Comparison of ENCODE assay signal across 11 cellular contexts in genomic region chr17:43369986-43370385, GRCh38. TPM values are rescaled to one million over a fixed set of nuclear protein-coding genes. Genes with fewer than 3 reads are reported as not detected.
DNase-seq lines count a peak whose midpoint lies in the region; ATAC-seq, FAIRE-seq and TF ChIP-seq lines count a peak whose summit lies in the region.
"Had no signal": no experiment of that assay in that cellular context is flagged by ENCODE, and none has a peak within 500 bp of the region (broad histone marks: within the 10 kb centered on the region; RNA-seq: fewer than 3 reads in every experiment).

No MANE protein-coding gene starts in this region.

- no peak overlapping the region for H3K27ac ChIP-seq in astrocyte (ENCODE audit: low read depth, low read length)
- H3K27ac ChIP-seq in mesodermal cell (ENCODE audit: low read depth, low read length, severe bottlenecking) = peak overlapping the region; percentile 100
- H3K27ac ChIP-seq in tibial nerve = peak overlapping the region; percentile 97 to 100 (median 100)

- no peak for FAIRE-seq in astrocyte (lab: Jason Lieb, UNC)
- FAIRE-seq: TTC549, urothelium cell line had no signal

- TF ChIP-seq CTCF in astrocyte (IDR thresholded peaks at IDR 0.05; ENCODE audit: insufficient read depth, low read depth, low read length) (no peak), tibial nerve (IDR thresholded peaks at IDR 0.05) (no peak)

- no peaks in the 10 kb centered on the region for H3K9me3 Mint-ChIP-seq in activated T-cell treated with anti-CD3 and anti-CD28 coated beads, Interleukin-2, amount 50 U/mL, for 4 hours
- peaks cover 2% of the 10 kb centered on the region for H3K9me3 Mint-ChIP-seq in astrocyte (ENCODE audit: unreplicated experiment)

- no peaks in the 10 kb centered on the region for H3K36me3 ChIP-seq in astrocyte (ENCODE audit: insufficient read depth, low read length)
- no peaks in the 10 kb centered on the region for H3K36me3 ChIP-seq in mesodermal cell (ENCODE audit: control insufficient read depth, insufficient read depth, low read length)
- no peaks in the 10 kb centered on the region for H3K36me3 ChIP-seq in tibial nerve

- H3K4me2 ChIP-seq in astrocyte (ENCODE audit: low read length) = peak overlapping the region; percentile 87

- peak overlapping the region; percentile 93 for H3K9ac ChIP-seq in astrocyte (ENCODE audit: low read length)

- no peak for TF ChIP-seq POLR2A in tibial nerve (IDR thresholded peaks at IDR 0.05)

- peak overlapping the region; percentile 87 for H3K4me3 Mint-ChIP-seq in activated T-cell treated with anti-CD3 and anti-CD28 coated beads, Interleukin-2, amount 50 U/mL, for 4 hours
- H3K4me3 Mint-ChIP-seq in astrocyte (ENCODE audit: unreplicated experiment) = no peak overlapping the region

- H3K27me3 ChIP-seq in astrocyte (ENCODE audit: insufficient read depth, low read length) (no peaks in the 10 kb centered on the region), tibial nerve (no peaks in the 10 kb centered on the region)

- H4K20me1 ChIP-seq in astrocyte (ENCODE audit: insufficient read depth, low read length) = no peaks in the 10 kb centered on the region

- TF ChIP-seq EP300 in tibial nerve (IDR thresholded peaks at IDR 0.05) = no peak

- 88 to 92% methylated on average over 4 of the region's 5 CpGs for WGBS in mesodermal cell (ENCODE audit: insufficient coverage in 2 of 2), 2 experiments
- WGBS in tibial nerve, 2 donors = 84 to 88% methylated on average over 5 of the region's 5 CpGs

- no peak for DNase-seq in activated T-cell treated with anti-CD3 and anti-CD28 coated beads, Interleukin-2, amount 50 U/mL, for 4 hours
- no peak for DNase-seq in activated T-cell treated with anti-CD3 and anti-CD28 coated beads, Interleukin-2, amount 50 U/mL, for 48 hours
- DNase-seq in astrocyte (ENCODE audit: low read depth) (no peak), tibial nerve (ENCODE audit: low spot score in 2 of 2) (no peak), activated gamma-delta T cell (lab: John Stamatoyannopoulos, UW) (no peak), NCI-H345 treated with DMSO at 0.1 percent for 48 hours (lab: John Stamatoyannopoulos, UW; ENCODE audit: unreplicated experiment) (no peak)
- no peak for DNase-seq in stimulated activated naive CD4-positive, alpha-beta T cell treated with Interleukin-2 at 50 U/mL for 16 hours (lab: John Stamatoyannopoulos, UW)
- DNase-seq: NCI-H187 treated with DMSO at 0.1 percent for 48 hours had no signal

- no peak overlapping the region for H2AFZ ChIP-seq in astrocyte (ENCODE audit: low read depth, low read length)

- H3K4me3 ChIP-seq in astrocyte (ENCODE audit: insufficient read depth, low read depth, low read length) (no peak overlapping the region), mesodermal cell (ENCODE audit: extremely low read depth, insufficient read depth, low read length, poor library complexity, severe bottlenecking) (no peak overlapping the region), tibial nerve (no peak overlapping the region)

- H3K79me2 ChIP-seq in astrocyte (ENCODE audit: insufficient read depth, low read length) = no peaks in the 10 kb centered on the region

- H3K9me3 ChIP-seq in astrocyte (ENCODE audit: insufficient read depth, low read depth, low read length) (no peaks in the 10 kb centered on the region), mesodermal cell (ENCODE audit: control insufficient read depth, low read length) (no peaks in the 10 kb centered on the region), tibial nerve (no peaks in the 10 kb centered on the region)

- H3K27me3 Mint-ChIP-seq in activated T-cell treated with anti-CD3 and anti-CD28 coated beads, Interleukin-2, amount 50 U/mL, for 4 hours (ENCODE audit: low read depth) = no peaks in the 10 kb centered on the region
- H3K27me3 Mint-ChIP-seq in astrocyte (ENCODE audit: low read depth, unreplicated experiment) = no peaks in the 10 kb centered on the region

- H3K4me1 ChIP-seq in astrocyte (ENCODE audit: insufficient read depth, low read length) (peaks cover 21% of the 10 kb centered on the region), mesodermal cell (ENCODE audit: control insufficient read depth, insufficient read depth, low read length, poor library complexity, severe bottlenecking) (peaks cover 18% of the 10 kb centered on the region), tibial nerve (peaks cover 0 to 28% (median 18%) of the 10 kb centered on the region in 4 donors)

- no peaks in the 10 kb centered on the region for H3K36me3 Mint-ChIP-seq in activated T-cell treated with anti-CD3 and anti-CD28 coated beads, Interleukin-2, amount 50 U/mL, for 4 hours (ENCODE audit: insufficient read depth)
- H3K36me3 Mint-ChIP-seq in astrocyte (ENCODE audit: low read depth, unreplicated experiment) = no peaks in the 10 kb centered on the region

- H3K4me1 Mint-ChIP-seq in activated T-cell treated with anti-CD3 and anti-CD28 coated beads, Interleukin-2, amount 50 U/mL, for 4 hours (ENCODE audit: low read depth) = peaks cover 39% of the 10 kb centered on the region
- H3K4me1 Mint-ChIP-seq in astrocyte (ENCODE audit: low read depth, unreplicated experiment) = peaks cover 9% of the 10 kb centered on the region

- ATAC-seq in activated T-cell treated with anti-CD3 and anti-CD28 coated beads, Interleukin-2, amount 50 U/mL, for 4 hours = no peak

- H3K27ac Mint-ChIP-seq in astrocyte (ENCODE audit: unreplicated experiment) = no peak overlapping the region

RNA-seq across cellular contexts. Expression of gene ARL4D, which starts 28.8 kb away (rescaled TPM):
- 1 to 10 TPM; 1.7 to 2.6 (median 1.8) TPM for total RNA-seq in activated T-cell treated with anti-CD3 and anti-CD28 coated beads, Interleukin-2, amount 50 U/mL, for 4 hours
- total RNA-seq in astrocyte = 19.7 and 26.3 TPM in 2 replicates
- 36.6 TPM for polyA plus RNA-seq in mesodermal cell (2013, experiment 1 of 2)
- 32.4 TPM for polyA plus RNA-seq in mesodermal cell (2013, experiment 2 of 2)
- 10 to 100 TPM; 27.9 to 65.8 (median 53.0) TPM for total RNA-seq in tibial nerve
